Comparison of ENCODE assay signal across 8 cellular contexts in the genomic region with DNA sequence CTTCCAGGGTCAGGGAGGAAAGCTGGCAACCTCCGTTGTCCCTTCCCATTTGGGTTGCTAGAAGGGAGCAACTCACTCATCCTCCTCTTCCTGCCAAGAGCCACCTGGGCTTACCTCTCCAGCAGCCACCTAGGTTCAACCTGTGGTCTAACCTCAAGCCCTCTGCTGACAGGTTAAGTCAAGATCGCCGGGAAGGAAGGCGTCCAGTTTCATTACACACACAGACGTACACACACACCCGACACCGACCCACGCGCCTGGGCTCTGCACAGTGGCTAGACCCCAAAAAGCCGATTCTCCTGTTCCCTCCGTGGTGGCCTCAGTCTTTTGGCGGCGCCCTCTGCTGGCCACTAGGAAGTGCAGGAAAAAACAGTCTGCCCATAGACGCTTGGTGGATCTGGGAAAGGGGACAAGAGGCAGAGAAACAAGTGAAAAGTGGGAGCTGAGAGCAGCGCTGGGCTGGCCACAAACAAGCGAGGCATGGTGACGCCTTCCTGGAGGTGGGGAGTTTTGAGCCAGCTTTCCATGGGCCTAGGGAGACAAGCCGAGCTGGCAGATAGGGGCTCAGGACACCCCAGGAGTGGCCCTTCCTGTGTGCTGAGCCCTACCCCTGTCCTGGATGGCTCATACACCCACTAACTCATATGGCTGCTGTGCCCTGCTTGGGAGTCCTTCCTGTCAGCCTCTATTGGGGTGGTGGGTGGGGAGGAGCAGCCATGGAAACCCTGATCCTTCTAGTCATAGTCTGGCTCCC. TPM values are rescaled to one million over a fixed set of nuclear protein-coding genes. Genes with fewer than 3 reads are reported as not detected.
A peak's percentile ranks its signal among the peaks of the same experiment; 100 is the strongest.
DNase-seq lines count a peak whose midpoint lies in the region; ATAC-seq, FAIRE-seq and TF ChIP-seq lines count a peak whose summit lies in the region.

No MANE protein-coding gene starts in this region.

- no peaks in the 10 kb centered on the region for H3K9me3 ChIP-seq in BE2C
- no peaks in the 10 kb centered on the region for H3K9me3 ChIP-seq in Peyer's patch
- H3K9me3 ChIP-seq in right cardiac atrium (ENCODE audit: control insufficient read depth, low read length): no peaks in the 10 kb centered on the region
- no peaks in the 10 kb centered on the region for H3K9me3 ChIP-seq in small intestine (ENCODE audit: control insufficient read depth, low read depth)

- H3K27me3 ChIP-seq in BE2C (no peaks in the 10 kb centered on the region), Peyer's patch (no peaks in the 10 kb centered on the region), right cardiac atrium (ENCODE audit: control insufficient read depth, insufficient read depth) (no peaks in the 10 kb centered on the region), small intestine (ENCODE audit: control insufficient read depth in 2 of 2, insufficient read depth in 2 of 2, low read length in 2 of 2) (no peaks in the 10 kb centered on the region)

- peaks cover 15% of the 10 kb centered on the region for H3K4me1 Mint-ChIP-seq in activated naive CD8-positive, alpha-beta T cell treated with anti-CD3 and anti-CD28 coated beads for 36 hours

- 3% methylated on average over 18 of the region's 18 CpGs for WGBS in right cardiac atrium
- 4 to 6% (median 5%) methylated on average over 18 of the region's 18 CpGs for WGBS in small intestine, 3 donors

- peak overlapping the region; percentile 53 for H3K4me3 ChIP-seq in BE2C (ENCODE audit: low read depth, low read length)
- peak overlapping the region in 1 of 4 donors; percentile 26 for H3K4me3 ChIP-seq in Peyer's patch
- no peak overlapping the region for H3K4me3 ChIP-seq in right cardiac atrium (ENCODE audit: low read length)
- H3K4me3 ChIP-seq in small intestine (ENCODE audit: low read depth in 1 of 2, low read length in 2 of 2): no peak overlapping the region

- H3K4me3 Mint-ChIP-seq in activated naive CD8-positive, alpha-beta T cell treated with anti-CD3 and anti-CD28 coated beads for 36 hours: peak overlapping the region; percentile 81

- H3K9me3 Mint-ChIP-seq in activated naive CD8-positive, alpha-beta T cell treated with anti-CD3 and anti-CD28 coated beads for 36 hours: no peaks in the 10 kb centered on the region

- peak overlapping the region; percentile 85 for H3K27ac Mint-ChIP-seq in activated naive CD8-positive, alpha-beta T cell treated with anti-CD3 and anti-CD28 coated beads for 36 hours

- peak; percentile 93 for TF ChIP-seq CTCF in BE2C (IDR thresholded peaks at IDR 0.05; ENCODE audit: low read depth, low read length)
- peak; percentile 83 to 94 (median 87) for TF ChIP-seq CTCF in Peyer's patch (IDR thresholded peaks at IDR 0.05)

- H3K27ac ChIP-seq in Peyer's patch: peak overlapping the region in 3 of 4 donors; percentile 26 to 77 (median 31)
- peak overlapping the region; percentile 69 for H3K27ac ChIP-seq in right cardiac atrium (ENCODE audit: low read length)
- H3K27ac ChIP-seq in small intestine (ENCODE audit: low read depth in 1 of 2, low read length in 1 of 2): peak overlapping the region in 1 of 2 donors; percentile 32

- H3K36me3 Mint-ChIP-seq in activated naive CD8-positive, alpha-beta T cell treated with anti-CD3 and anti-CD28 coated beads for 36 hours: no peaks in the 10 kb centered on the region

- no peak for TF ChIP-seq POLR2A in Peyer's patch (IDR thresholded peaks at IDR 0.05)

- H3K36me3 ChIP-seq in BE2C (no peaks in the 10 kb centered on the region), Peyer's patch (no peaks in the 10 kb centered on the region), small intestine (ENCODE audit: control insufficient read depth in 2 of 2, insufficient read depth in 2 of 2, low read length in 2 of 2) (no peaks in the 10 kb centered on the region)

- ATAC-seq in right cardiac atrium: peak; percentile 61 to 67
- no peak for ATAC-seq in GM19397 (IDR thresholded peaks at IDR 0.05; ENCODE audit: unreplicated experiment)

- H3K4me1 ChIP-seq in BE2C (peaks cover 48% of the 10 kb centered on the region), Peyer's patch (peaks cover 0 to 47% (median 11%) of the 10 kb centered on the region in 4 donors), right cardiac atrium (ENCODE audit: control insufficient read depth, insufficient read depth, low read length) (peaks cover 14% of the 10 kb centered on the region), small intestine (ENCODE audit: control insufficient read depth in 2 of 2, insufficient read depth in 1 of 2, low read depth in 1 of 2, low read length in 1 of 2) (peaks cover 4 to 5% of the 10 kb centered on the region in 2 donors)

- DNase-seq in BE2C: peak; percentile 81
- DNase-seq in H4 (ENCODE audit: low spot score): peak; percentile 86
- DNase-seq in Peyer's patch: peak; percentile 60 to 86 (median 80)
- DNase-seq in activated naive CD8-positive, alpha-beta T cell treated with anti-CD3 and anti-CD28 coated beads for 36 hours: peak; percentile 85
- DNase-seq in right cardiac atrium: peak; percentile 80 to 90 (median 90)
- DNase-seq in small intestine: peak; percentile 70
- DNase-seq in NCI-H2107 treated with DMSO at 0.1 percent for 48 hours (lab: John Stamatoyannopoulos, UW; ENCODE audit: unreplicated experiment): no peak

- intact Hi-C loops in right cardiac atrium (cut with DNase I): loop anchor here (2.0 to 10.0 kb wide), 9 partner anchors 67 to 407 kb away; a partner anchor contains a TSS

- H3K27me3 Mint-ChIP-seq in activated naive CD8-positive, alpha-beta T cell treated with anti-CD3 and anti-CD28 coated beads for 36 hours: peaks cover 30% of the 10 kb centered on the region

- no peak for FAIRE-seq in small intestine (lab: Jason Lieb, UNC)

RNA-seq across cellular contexts. Expression of a gene that starts 52.7 kb away (rescaled TPM):
- polyA plus RNA-seq in BE2C (2012; ENCODE audit: insufficient read depth, insufficient read length, low read depth): 190 TPM
- total RNA-seq in H4 (2014; rRNA removed; shearing (Covaris generic)): 136 and 145 TPM in 2 replicates
- total RNA-seq in Peyer's patch (10 to 100 TPM; 35.5 to 51.1 (median 42.6) TPM), right cardiac atrium (10 to 100 TPM; 31.0 to 38.1 (median 36.6) TPM)
- 10 to 100 TPM; 58.5 to 60.8 TPM for total RNA-seq in activated naive CD8-positive, alpha-beta T cell treated with anti-CD3 and anti-CD28 coated beads for 36 hours
- polyA plus RNA-seq in right cardiac atrium (44.7 TPM), small intestine (100 to 1,000 TPM in 2 of 3 donors, 10 to 100 TPM in 1; 87.1 to 116 (median 105) TPM)

RNA-seq across cellular contexts. Expression of a gene that starts 52.8 kb away (rescaled TPM):
- polyA plus RNA-seq in BE2C (2012; ENCODE audit: insufficient read depth, insufficient read length, low read depth): 46.5 TPM
- total RNA-seq in H4 (2014; rRNA removed; shearing (Covaris generic)): 15.8 and 28.6 TPM in 2 replicates
- total RNA-seq in Peyer's patch (10 to 100 TPM; 56.9 to 92.1 (median 81.9) TPM), right cardiac atrium (10 to 100 TPM; 41.4 to 44.8 (median 43.4) TPM)
- 10 to 100 TPM; 11.7 to 12.1 TPM for total RNA-seq in activated naive CD8-positive, alpha-beta T cell treated with anti-CD3 and anti-CD28 coated beads for 36 hours
- polyA plus RNA-seq in right cardiac atrium (27.7 TPM), small intestine (10 to 100 TPM; 13.2 to 31.8 (median 19.5) TPM)
